Comparison of ENCODE assay signal across 21 cellular contexts in the genomic region with DNA sequence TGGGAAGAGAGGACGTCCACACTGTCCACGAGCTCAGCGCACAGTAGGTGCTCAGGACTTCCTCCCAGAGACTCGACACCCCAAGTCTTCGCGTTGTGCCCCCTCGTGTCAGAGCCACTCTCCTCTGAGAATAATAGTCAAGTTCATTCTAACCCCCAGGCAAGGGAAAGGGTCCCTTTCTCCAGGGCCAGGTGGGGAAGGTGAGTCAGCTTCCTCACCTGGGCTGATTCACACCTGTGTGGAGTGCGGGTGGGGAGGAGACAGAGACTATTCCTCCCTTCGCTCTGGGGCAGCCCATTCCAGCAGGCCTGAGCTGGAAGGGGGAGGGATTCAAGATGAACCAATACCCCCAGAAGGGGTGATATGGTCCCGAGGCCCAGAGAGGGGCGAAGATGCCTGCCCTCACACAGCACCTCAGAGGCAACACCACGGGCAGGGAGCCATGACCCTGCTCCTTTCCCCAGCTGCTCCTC. TPM values are rescaled to one million over a fixed set of nuclear protein-coding genes. Genes with fewer than 3 reads are reported as not detected.
A peak's percentile ranks its signal among the peaks of the same experiment; 100 is the strongest.
DNase-seq lines count a peak whose midpoint lies in the region; ATAC-seq, FAIRE-seq and TF ChIP-seq lines count a peak whose summit lies in the region.
"Had no signal": no experiment of that assay in that cellular context is flagged by ENCODE, and none has a peak within 500 bp of the region (broad histone marks: within the 10 kb centered on the region; RNA-seq: fewer than 3 reads in every experiment).

No MANE protein-coding gene starts in this region.

- no peak for ATAC-seq in heart left ventricle
- ATAC-seq in left ventricle myocardium superior: no peak
- no peak for ATAC-seq in HG02610 (IDR thresholded peaks at IDR 0.05; ENCODE audit: unreplicated experiment)
- ATAC-seq in HG03460 (IDR thresholded peaks at IDR 0.05; ENCODE audit: unreplicated experiment): no peak

- H2BK15ac ChIP-seq in mesenchymal stem cell (ENCODE audit: low read depth, poor library complexity, severe bottlenecking): no peak overlapping the region

- FAIRE-seq in bronchial epithelial cell (lab: Jason Lieb, UNC): no peak
- FAIRE-seq: A204.1, frontal cortex, GM12891 had no signal

- peak overlapping the region in 9 of 12 donors; percentile 66 to 91 (median 84) for H3K27ac ChIP-seq in heart left ventricle
- peak overlapping the region; percentile 94 for H3K27ac ChIP-seq in mesenchymal stem cell (ENCODE audit: low read length, poor library complexity, severe bottlenecking)
- H3K27ac ChIP-seq in testis: peak overlapping the region; percentile 46 to 70
- H3K27ac ChIP-seq: left lung, thoracic aorta had no signal

- peak overlapping the region in 1 of 2 experiments; percentile 54 for H3K4ac ChIP-seq in mesenchymal stem cell (ENCODE audit: low read depth in 1 of 2, low read length in 2 of 2)

- H3K18ac ChIP-seq in mesenchymal stem cell (ENCODE audit: low read depth in 1 of 2, low read length in 2 of 2): peak overlapping the region; percentile 31 to 61

- no peak overlapping the region for H3K4me2 ChIP-seq in mesenchymal stem cell (ENCODE audit: low read length, poor library complexity, severe bottlenecking)

- H3K4me1 ChIP-seq in heart left ventricle (peaks cover 14 to 54% (median 31%) of the 10 kb centered on the region in 12 donors), mesenchymal stem cell (ENCODE audit: control insufficient read depth, insufficient read depth, low read depth, low read length) (peaks cover 62% of the 10 kb centered on the region), testis (peaks cover 35% of the 10 kb centered on the region)

- peaks cover 0 to under 1% (median 0%) of the 10 kb centered on the region in 12 donors for H3K9me3 ChIP-seq in heart left ventricle
- peaks cover under 1% of the 10 kb centered on the region for H3K9me3 ChIP-seq in mesenchymal stem cell (ENCODE audit: control insufficient read depth, low read length)
- no peaks in the 10 kb centered on the region for H3K9me3 ChIP-seq in testis
- H3K9me3 ChIP-seq: thoracic aorta had no signal

- H3K36me3 ChIP-seq in heart left ventricle (no peaks in the 10 kb centered on the region), bronchial epithelial cell (ENCODE audit: control insufficient read depth, insufficient read depth, low read length) (no peaks in the 10 kb centered on the region), mesenchymal stem cell (ENCODE audit: control insufficient read depth in 1 of 2, insufficient read depth in 2 of 2, low read depth in 1 of 2, low read length in 2 of 2) (no peaks in the 10 kb centered on the region), testis (ENCODE audit: low read depth, missing control alignments) (no peaks in the 10 kb centered on the region)
- H3K36me3 ChIP-seq: ascending aorta, left lung, thoracic aorta had no signal

- H4K8ac ChIP-seq in mesenchymal stem cell (ENCODE audit: low read length): peak overlapping the region; percentile 77

- WGBS in heart left ventricle, 4 donors: 84 to 90% (median 87%) methylated on average over 9 to 12 of the region's 12 CpGs
- 91% methylated on average over 10 of the region's 12 CpGs for WGBS in mesenchymal stem cell
- WGBS in testis, 2 donors: 77 to 89% methylated on average over 3 to 12 of the region's 12 CpGs

- intact Hi-C loops in heart left ventricle (cut with DNase I) (loop anchor here in 5 of 10 donors (5.0 kb wide), 3 partner anchors 43 to 53 kb away; a partner anchor contains a TSS), left ventricle myocardium superior (cut with micrococcal nuclease) (loop anchor here (10.0 kb wide), 1 partner anchor 55 kb away; no protein-coding TSS in a partner anchor), testis (cut with DNase I; ENCODE audit: low total_unique reads) (no loop called here)

- H3K9ac ChIP-seq in mesenchymal stem cell (ENCODE audit: low read length): no peak overlapping the region

- H2BK120ac ChIP-seq in mesenchymal stem cell (ENCODE audit: low read depth, low read length): peak overlapping the region; percentile 76

- H4K91ac ChIP-seq in mesenchymal stem cell (ENCODE audit: low read length): no peak overlapping the region

- TF ChIP-seq CTCF in heart left ventricle (IDR thresholded peaks at IDR 0.05) (no peak), bronchial epithelial cell (IDR thresholded peaks at IDR 0.05; ENCODE audit: insufficient read depth, low read length, severe bottlenecking) (no peak), testis (IDR thresholded peaks at IDR 0.05) (no peak)

- H2BK12ac ChIP-seq in mesenchymal stem cell (ENCODE audit: low read length in 2 of 2): peak overlapping the region in 1 of 2 experiments; percentile 69

- TF ChIP-seq POLR2A in heart left ventricle (IDR thresholded peaks at IDR 0.05): no peak
- TF ChIP-seq POLR2A in testis (IDR thresholded peaks at IDR 0.05): no peak

- H3K23ac ChIP-seq in mesenchymal stem cell (ENCODE audit: low read length in 2 of 2): no peak overlapping the region

- H2BK5ac ChIP-seq in mesenchymal stem cell (ENCODE audit: low read depth, low read length, poor library complexity, severe bottlenecking): peak overlapping the region; percentile 86

- no peak overlapping the region for H3K14ac ChIP-seq in mesenchymal stem cell (ENCODE audit: low read length in 2 of 2)

- peak overlapping the region; percentile 20 for H2AK5ac ChIP-seq in mesenchymal stem cell (ENCODE audit: low read length, severe bottlenecking)

- H3K4me3 ChIP-seq in heart left ventricle (no peak overlapping the region), bronchial epithelial cell (ENCODE audit: low read depth, low read length) (no peak overlapping the region), mesenchymal stem cell (ENCODE audit: insufficient read depth in 1 of 2, low read depth in 1 of 2, low read length in 2 of 2) (no peak overlapping the region), testis (no peak overlapping the region)
- H3K4me3 ChIP-seq: ascending aorta, left lung, thoracic aorta had no signal

- no peak for DNase-seq in heart left ventricle
- no peak for DNase-seq in left ventricle myocardium superior
- DNase-seq in bronchial epithelial cell (ENCODE audit: low read depth): peak; percentile 89
- no peak for DNase-seq in mesenchymal stem cell
- DNase-seq in testis: no peak
- DNase-seq in HuH-7 (ENCODE audit: low spot score): no peak
- DNase-seq: activated CD4-positive, alpha-beta T cell treated with anti-CD3 and anti-CD28 coated beads, Interleukin-2, amount 10 ng/mL, durations not matched to agents 7 days and 5 days; activated naive CD4-positive, alpha-beta T cell treated with Interleukin-2 at 50 U/mL for 16 hours; C1 segment of cervical spinal cord; GDM1; naive B cell; NCI-H146; NCI-H774 had no signal

- H3K27me3 ChIP-seq in heart left ventricle (no peaks in the 10 kb centered on the region), bronchial epithelial cell (ENCODE audit: control insufficient read depth, insufficient read depth, low read length) (no peaks in the 10 kb centered on the region), mesenchymal stem cell (ENCODE audit: control insufficient read depth in 1 of 2, insufficient read depth in 1 of 2, low read length in 2 of 2) (peaks cover 0 to 21% of the 10 kb centered on the region in 2 experiments), testis (no peaks in the 10 kb centered on the region)
- H3K27me3 ChIP-seq: ascending aorta, left lung had no signal

- H3K79me1 ChIP-seq in mesenchymal stem cell (replicated peaks; ENCODE audit: low read length, poor library complexity, severe bottlenecking): no peaks in the 10 kb centered on the region

- H2AFZ ChIP-seq in mesenchymal stem cell (ENCODE audit: low read depth, low read length): no peak overlapping the region

RNA-seq across cellular contexts. Expression of a gene that starts 29.1 kb away (rescaled TPM):
- total RNA-seq in heart left ventricle: 100 to 1,000 TPM; 237 to 911 (median 336) TPM
- polyA plus RNA-seq in heart left ventricle: 1,000 to 10,000 TPM in 1 of 2 donors, 100 to 1,000 TPM in 1; 329 to 1,765 TPM
- total RNA-seq in left ventricle myocardium superior: 319 TPM
- 5,727 and 8,485 TPM in 2 replicates for total RNA-seq in bronchial epithelial cell
- 1,826 TPM for polyA plus RNA-seq in mesenchymal stem cell (2013, experiment 1 of 2)
- 1,787 TPM for polyA plus RNA-seq in mesenchymal stem cell (2013, experiment 2 of 2)
- total RNA-seq in testis: 1,000 to 10,000 TPM; 1,087 to 2,075 TPM
- 2,042 TPM for polyA plus RNA-seq in testis (ENCODE audit: insufficient read depth, low read depth, low replicate concordance)

RNA-seq across cellular contexts. Expression of a gene that starts 45.5 kb away (rescaled TPM):
- 10 to 100 TPM; 15.2 to 43.7 (median 21.8) TPM for total RNA-seq in heart left ventricle
- 10 to 100 TPM in 1 of 2 donors, 1 to 10 TPM in 1; 9.0 to 21.3 TPM for polyA plus RNA-seq in heart left ventricle
- 19.9 TPM for total RNA-seq in left ventricle myocardium superior
- 1.1 and 5.6 TPM in 2 replicates for total RNA-seq in bronchial epithelial cell
- polyA plus RNA-seq in mesenchymal stem cell (2013, experiment 1 of 2): 3.4 TPM
- polyA plus RNA-seq in mesenchymal stem cell (2013, experiment 2 of 2): 3.6 TPM
- 10 to 100 TPM in 1 of 2 donors, 1 to 10 TPM in 1; 9.8 to 13.3 TPM for total RNA-seq in testis
- polyA plus RNA-seq in testis (ENCODE audit: insufficient read depth, low read depth, low replicate concordance): 7.7 TPM

RNA-seq across cellular contexts. Expression of a gene that starts 59.5 kb away (rescaled TPM):
- total RNA-seq in heart left ventricle (10 to 100 TPM; 20.0 to 49.9 (median 38.6) TPM), left ventricle myocardium superior (41.3 TPM), bronchial epithelial cell (0.26 and 2.0 TPM in 2 replicates), testis (10 to 100 TPM; 20.4 to 32.5 TPM)
- polyA plus RNA-seq in heart left ventricle (10 to 100 TPM; 39.3 to 41.9 TPM), testis (ENCODE audit: insufficient read depth, low read depth, low replicate concordance) (46.8 TPM)
- polyA plus RNA-seq in mesenchymal stem cell (2013, experiment 1 of 2): 22.3 TPM
- polyA plus RNA-seq in mesenchymal stem cell (2013, experiment 2 of 2): 22.9 TPM
